Comparison of ENCODE assay signal across 15 cellular contexts in the genomic region with DNA sequence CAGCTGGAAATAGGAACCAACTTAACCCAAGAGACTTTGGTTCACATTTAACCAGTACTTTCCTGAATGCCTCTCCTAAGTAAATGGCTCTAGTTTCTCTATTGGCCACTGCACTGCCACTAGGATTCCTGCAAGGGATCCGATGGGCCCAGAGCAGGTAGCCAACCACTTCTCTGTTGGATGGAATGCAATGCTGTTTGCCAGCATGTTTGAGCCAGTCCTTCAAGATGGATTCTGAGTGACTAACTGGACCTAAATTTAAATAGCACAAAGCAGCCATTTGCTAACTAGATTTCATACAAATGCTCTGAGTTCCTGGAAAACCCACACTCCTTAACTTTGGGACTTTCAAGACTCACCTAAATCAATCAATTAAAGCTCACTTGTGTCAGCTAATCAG. TPM values are rescaled to one million over a fixed set of nuclear protein-coding genes. Genes with fewer than 3 reads are reported as not detected.
"Had no signal": no experiment of that assay in that cellular context is flagged by ENCODE, and none has a peak within 500 bp of the region (broad histone marks: within the 10 kb centered on the region; RNA-seq: fewer than 3 reads in every experiment).

No MANE protein-coding gene starts in this region.

- H3K4me3 Mint-ChIP-seq: dendritic cell treated with granulocyte-macrophage colony-stimulating factor and Interleukin-4, amounts not matched to agents 40 ng/mL and 50 ng/mL, for 4 days had no signal

- DNase-seq: activated CD4-positive, CD25-positive, alpha-beta regulatory T cell treated with anti-CD3 and anti-CD28 coated beads, Interleukin-2, amount 50 U/mL, for 72 hours; activated naive CD4-positive, alpha-beta T cell; activated T-cell treated with anti-CD3 and anti-CD28 coated beads for 4 hours; cerebellar nuclear complex; hippocampal formation; kidney glomerular epithelial cell; posterior cingulate gyrus; stimulated activated CD4-positive, alpha-beta T cell treated with anti-CD3 and anti-CD28 coated beads, Interleukin-4, amount 100 ng/mL, for 4 hours; transverse colon had no signal

- H3K27me3 ChIP-seq: right atrium auricular region, transverse colon had no signal

- H3K4me3 ChIP-seq: right atrium auricular region, skin epidermis, transverse colon had no signal

- H3K9me3 Mint-ChIP-seq: dendritic cell treated with granulocyte-macrophage colony-stimulating factor and Interleukin-4, amounts not matched to agents 40 ng/mL and 50 ng/mL, for 4 days had no signal

- H3K4me1 ChIP-seq: right atrium auricular region, transverse colon had no signal

- H3K27ac ChIP-seq: right atrium auricular region, skin epidermis, transverse colon had no signal

- H3K27ac Mint-ChIP-seq: dendritic cell treated with granulocyte-macrophage colony-stimulating factor and Interleukin-4, amounts not matched to agents 40 ng/mL and 50 ng/mL, for 4 days had no signal

- H3K27me3 Mint-ChIP-seq: dendritic cell treated with granulocyte-macrophage colony-stimulating factor and Interleukin-4, amounts not matched to agents 40 ng/mL and 50 ng/mL, for 4 days had no signal

RNA-seq across cellular contexts. Expression of a gene that starts 52.3 kb away (rescaled TPM):
- total RNA-seq: epithelial cell of proximal tubule, myocyte, SK-MEL-5 had no signal
